In genomic region chr20:48725589-48725991, GRCh38 we compare ENCODE assay signal across 11 cellular contexts.
A peak's percentile ranks its signal among the peaks of the same experiment; 100 is the strongest.
DNase-seq lines count a peak whose midpoint lies in the region; ATAC-seq, FAIRE-seq and TF ChIP-seq lines count a peak whose summit lies in the region.
"Had no signal": no experiment of that assay in that cellular context is flagged by ENCODE, and none has a peak within 500 bp of the region (broad histone marks: within the 10 kb centered on the region; RNA-seq: fewer than 3 reads in every experiment).

No MANE protein-coding gene starts in this region.

- TF ChIP-seq EP300 in K562 (IDR thresholded peaks at IDR 0.05; ENCODE audit: low read length): no peak

- H3K4me1 ChIP-seq in DND-41 (ENCODE audit: insufficient read depth, low read length) (no peaks in the 10 kb centered on the region), K562 (replicated peaks in 1 of 2; ENCODE audit: control insufficient read depth in 2 of 2, insufficient read depth in 2 of 2, low read length in 2 of 2) (peaks cover 9 to 13% of the 10 kb centered on the region in 2 experiments; a peak in 4 of 5 replicates), neutrophil (ENCODE audit: control insufficient read depth in 1 of 2, insufficient read depth in 1 of 2, low read depth in 1 of 2, low read length in 1 of 2) (peaks cover 80 to 93% of the 10 kb centered on the region in 2 experiments)

- no peak for TF ChIP-seq POLR2A in K562 (conservative IDR thresholded peaks at IDR 0.05)

- in situ Hi-C loops in K562 (cut with MboI): no loop called here

- H4K20me1 ChIP-seq in DND-41 (ENCODE audit: insufficient read depth, low read length): no peaks in the 10 kb centered on the region
- H4K20me1 ChIP-seq in K562 (replicated peaks; ENCODE audit: control insufficient read depth, insufficient read depth, low read length): no peaks in the 10 kb centered on the region; the same call in 1 of the 2 replicates

- CTCF ChIA-PET in K562 (lab: Yijun Ruan, JAX; ENCODE audit: low intra/inter-chr PET ratio): no interaction called here

- H3K27me3 ChIP-seq in DND-41 (ENCODE audit: insufficient read depth, low read length, poor library complexity): no peaks in the 10 kb centered on the region
- no peaks in the 10 kb centered on the region for H3K27me3 ChIP-seq in MG63
- H3K27me3 ChIP-seq in K562 (ENCODE audit: control insufficient read depth in 2 of 2, insufficient read depth in 2 of 2, low read length in 2 of 2): no peaks in the 10 kb centered on the region
- H3K27me3 ChIP-seq in neutrophil: no peaks in the 10 kb centered on the region

- H3K9me1 ChIP-seq in K562 (ENCODE audit: control insufficient read depth, insufficient read depth, low read length): no peaks in the 10 kb centered on the region

- no peak overlapping the region for H3K9ac ChIP-seq in DND-41 (ENCODE audit: low read depth, low read length)
- no peak overlapping the region for H3K9ac ChIP-seq in K562 (ENCODE audit: insufficient read depth in 1 of 2, low read depth in 2 of 2, low read length in 2 of 2)

- POLR2A ChIA-PET in K562 (lab: Yijun Ruan, JAX): interaction anchor here (1.0 kb wide), 1 partner anchor 43 kb away, joined by 3 read pairs; no protein-coding TSS in a partner anchor

- BruUV-seq in K562 (replicated peaks; lab: Mats Ljungman, UMichigan): no TSS peak

- TF ChIP-seq RAD21 in K562 (CRISPR knock-in tag; conservative IDR thresholded peaks at IDR 0.05 in 1 of 2, IDR thresholded peaks at IDR 0.05 in 1 of 2): no peak

- H3K36me3 ChIP-seq in DND-41 (ENCODE audit: insufficient read depth, low read length) (no peaks in the 10 kb centered on the region), MG63 (no peaks in the 10 kb centered on the region), K562 (ENCODE audit: control insufficient read depth, insufficient read depth, low read length) (no peaks in the 10 kb centered on the region; the same call in 2 of the 3 replicates), neutrophil (peaks cover 97% of the 10 kb centered on the region)

- DNase-seq in DND-41 (peak; percentile 20), MG63 (peak; percentile 65), K562 (ENCODE audit: extremely low read depth in 1 of 4, low spot score in 3 of 4) (peak; percentile 38 to 77 (median 52)), COR-L47 (lab: John Stamatoyannopoulos, UW) (no peak)
- DNase-seq in stimulated activated CD4-positive, alpha-beta T cell treated with anti-CD3 and anti-CD28 coated beads, Interleukin-15, amount 100 ng/mL, for 24 hours: no peak
- DNase-seq: hippocampal formation; stimulated activated CD8-positive, alpha-beta memory T cell treated with anti-CD3 and anti-CD28 coated beads, Interleukin-4, amount 100 ng/mL, for 48 hours had no signal

- H3K9me3 ChIP-seq in DND-41 (ENCODE audit: insufficient read depth, low read length, severe bottlenecking): no peaks in the 10 kb centered on the region
- 0 out of 2 replicates have a peak, but pooled peaks cover 2% of the 10 kb centered on the region for H3K9me3 ChIP-seq in MG63
- H3K9me3 ChIP-seq in K562 (replicated peaks; ENCODE audit: control insufficient read depth, insufficient read depth, low read depth, low read length): no peaks in the 10 kb centered on the region
- H3K9me3 ChIP-seq in neutrophil: no peaks in the 10 kb centered on the region

- WGBS in K562 (ENCODE audit: insufficient coverage, low coverage, missing lambda C conversion rate): 36% methylated on average over 3 of the region's 3 CpGs

- intact Hi-C loops in K562 (cut with micrococcal nuclease): no loop called here

- peak; percentile 85 for FAIRE-seq in K562 (lab: Jason Lieb, UNC)

- H3K79me2 ChIP-seq in DND-41 (ENCODE audit: insufficient read depth, low read length): no peaks in the 10 kb centered on the region
- no peaks in the 10 kb centered on the region for H3K79me2 ChIP-seq in K562 (ENCODE audit: control insufficient read depth, insufficient read depth, low read length)

- no peak for TF ChIP-seq CTCF in DND-41 (IDR thresholded peaks at IDR 0.05; ENCODE audit: borderline replicate concordance, extremely low read depth, low read length, poor library complexity, severe bottlenecking)
- no peak for TF ChIP-seq CTCF in K562 (IDR thresholded peaks at IDR 0.05 in 2 of 3, conservative IDR thresholded peaks at IDR 0.05 in 1 of 3; ENCODE audit: insufficient read depth in 2 of 3, low read depth in 1 of 3, low read length in 3 of 3)
- no peak for TF ChIP-seq CTCF in neutrophil (IDR thresholded peaks at IDR 0.05)

- ATAC-seq in DND-41 (ENCODE audit: insufficient read depth, low read depth): peak; percentile 41; the same call in 1 of the 3 replicates
- peak; percentile 90 for ATAC-seq in K562
- ATAC-seq in HG03520 (IDR thresholded peaks at IDR 0.05; ENCODE audit: unreplicated experiment): no peak
- no peak for ATAC-seq in HG02938 (IDR thresholded peaks at IDR 0.05; ENCODE audit: unreplicated experiment)

- H2AFZ ChIP-seq in DND-41 (ENCODE audit: low read depth, low read length): no peak overlapping the region
- H2AFZ ChIP-seq in K562 (ENCODE audit: low read depth, low read length): no peak overlapping the region

- H3K4me3 ChIP-seq in DND-41 (ENCODE audit: low read depth in 1 of 2, low read length in 2 of 2): no peak overlapping the region
- no peak overlapping the region for H3K4me3 ChIP-seq in MG63
- H3K4me3 ChIP-seq in K562: no peak overlapping the region
- no peak overlapping the region for H3K4me3 ChIP-seq in neutrophil (ENCODE audit: low read depth in 1 of 2, low read length in 1 of 2)
- H3K4me3 ChIP-seq: SK-N-MC had no signal

- H3K4me2 ChIP-seq in DND-41 (ENCODE audit: insufficient read depth, low read length) (no peak overlapping the region), K562 (ENCODE audit: insufficient read depth, low read length) (no peak overlapping the region)

- H3K27ac ChIP-seq in DND-41 (ENCODE audit: low read length): no peak overlapping the region
- H3K27ac ChIP-seq in K562 (ENCODE audit: extremely low read depth, low read depth, low read length): no peak overlapping the region
- H3K27ac ChIP-seq in neutrophil: peak overlapping the region; percentile 93
- H3K27ac ChIP-seq: SK-N-MC had no signal

TF ChIP-seq in K562, 482 proteins besides CTCF, POLR2A, EP300 and RAD21 (continues in another document):
- TF ChIP-seq MAFG (tag; conservative IDR thresholded peaks at IDR 0.05) (no peak), CC2D1A (IDR thresholded peaks at IDR 0.05) (no peak), LCOR (CRISPR knock-in tag; IDR thresholded peaks at IDR 0.05) (no peak), BDP1 (IDR thresholded peaks at IDR 0.05; ENCODE audit: insufficient read depth, insufficient read length) (no peak), CREBBP (IDR thresholded peaks at IDR 0.05; ENCODE audit: low read depth, low read length) (no peak), ARID1B (IDR thresholded peaks at IDR 0.05) (no peak), BACH1 (tag; IDR thresholded peaks at IDR 0.05) (no peak), RBM34 (IDR thresholded peaks at IDR 0.05; ENCODE audit: borderline replicate concordance, insufficient read depth, low read length) (no peak), HNRNPUL1 (IDR thresholded peaks at IDR 0.05; ENCODE audit: low read length) (no peak), KLF10 (CRISPR knock-in tag; IDR thresholded peaks at IDR 0.05) (no peak), ATF3 (IDR thresholded peaks at IDR 0.05) (0 out of 2 replicates have a peak, but pooled peaks have one; percentile 31), ATF3 (CRISPR knock-in tag; conservative IDR thresholded peaks at IDR 0.05) (no peak), SMAD3 (CRISPR knock-in tag; conservative IDR thresholded peaks at IDR 0.05) (no peak)
- TF ChIP-seq, protein P1, sequence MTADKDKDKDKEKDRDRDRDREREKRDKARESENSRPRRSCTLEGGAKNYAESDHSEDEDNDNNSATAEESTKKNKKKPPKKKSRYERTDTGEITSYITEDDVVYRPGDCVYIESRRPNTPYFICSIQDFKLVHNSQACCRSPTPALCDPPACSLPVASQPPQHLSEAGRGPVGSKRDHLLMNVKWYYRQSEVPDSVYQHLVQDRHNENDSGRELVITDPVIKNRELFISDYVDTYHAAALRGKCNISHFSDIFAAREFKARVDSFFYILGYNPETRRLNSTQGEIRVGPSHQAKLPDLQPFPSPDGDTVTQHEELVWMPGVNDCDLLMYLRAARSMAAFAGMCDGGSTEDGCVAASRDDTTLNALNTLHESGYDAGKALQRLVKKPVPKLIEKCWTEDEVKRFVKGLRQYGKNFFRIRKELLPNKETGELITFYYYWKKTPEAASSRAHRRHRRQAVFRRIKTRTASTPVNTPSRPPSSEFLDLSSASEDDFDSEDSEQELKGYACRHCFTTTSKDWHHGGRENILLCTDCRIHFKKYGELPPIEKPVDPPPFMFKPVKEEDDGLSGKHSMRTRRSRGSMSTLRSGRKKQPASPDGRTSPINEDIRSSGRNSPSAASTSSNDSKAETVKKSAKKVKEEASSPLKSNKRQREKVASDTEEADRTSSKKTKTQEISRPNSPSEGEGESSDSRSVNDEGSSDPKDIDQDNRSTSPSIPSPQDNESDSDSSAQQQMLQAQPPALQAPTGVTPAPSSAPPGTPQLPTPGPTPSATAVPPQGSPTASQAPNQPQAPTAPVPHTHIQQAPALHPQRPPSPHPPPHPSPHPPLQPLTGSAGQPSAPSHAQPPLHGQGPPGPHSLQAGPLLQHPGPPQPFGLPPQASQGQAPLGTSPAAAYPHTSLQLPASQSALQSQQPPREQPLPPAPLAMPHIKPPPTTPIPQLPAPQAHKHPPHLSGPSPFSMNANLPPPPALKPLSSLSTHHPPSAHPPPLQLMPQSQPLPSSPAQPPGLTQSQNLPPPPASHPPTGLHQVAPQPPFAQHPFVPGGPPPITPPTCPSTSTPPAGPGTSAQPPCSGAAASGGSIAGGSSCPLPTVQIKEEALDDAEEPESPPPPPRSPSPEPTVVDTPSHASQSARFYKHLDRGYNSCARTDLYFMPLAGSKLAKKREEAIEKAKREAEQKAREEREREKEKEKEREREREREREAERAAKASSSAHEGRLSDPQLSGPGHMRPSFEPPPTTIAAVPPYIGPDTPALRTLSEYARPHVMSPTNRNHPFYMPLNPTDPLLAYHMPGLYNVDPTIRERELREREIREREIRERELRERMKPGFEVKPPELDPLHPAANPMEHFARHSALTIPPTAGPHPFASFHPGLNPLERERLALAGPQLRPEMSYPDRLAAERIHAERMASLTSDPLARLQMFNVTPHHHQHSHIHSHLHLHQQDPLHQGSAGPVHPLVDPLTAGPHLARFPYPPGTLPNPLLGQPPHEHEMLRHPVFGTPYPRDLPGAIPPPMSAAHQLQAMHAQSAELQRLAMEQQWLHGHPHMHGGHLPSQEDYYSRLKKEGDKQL (CRISPR knock-in tag; IDR thresholded peaks at IDR 0.05; ENCODE audit: borderline replicate concordance): no peak

Comparison
In these comparisons a context has a peak if more than half of its experiments do, and no peak if none do; other contexts are left out.
1. ATAC-seq: peak in DND-41 (single experiment) and K562 (single experiment); none in HG03520 (single experiment) and HG02938 (single experiment).
2. DNase-seq: peak in DND-41 (single experiment), MG63 (single experiment) and K562 (4 of 4); none in stimulated activated CD4-positive, alpha-beta T cell treated with anti-CD3 and anti-CD28 coated beads, Interleukin-15, amount 100 ng/mL, for 24 hours (single experiment) and COR-L47 (single experiment).